1 cellular context compared by ENCODE assay signal in the genomic region with DNA sequence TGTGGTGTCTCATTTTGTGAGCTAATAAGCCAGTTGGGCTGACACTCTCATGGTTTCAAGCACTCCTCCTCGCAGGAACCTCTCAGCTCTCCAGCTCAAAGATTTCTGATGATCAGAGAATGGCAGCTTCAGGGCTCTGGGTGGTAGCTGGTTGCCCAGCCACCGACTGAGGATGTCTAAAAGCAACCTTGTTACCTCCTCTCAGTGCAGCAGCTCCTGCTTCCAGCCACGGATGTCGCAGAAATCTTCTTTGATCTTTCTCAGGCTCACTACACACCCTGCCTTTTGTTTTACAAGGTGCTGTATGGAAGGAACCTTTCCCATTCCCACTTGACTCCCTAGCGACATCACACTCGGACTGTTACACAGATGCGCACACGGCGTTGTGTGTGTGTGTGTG.
TF ChIP-seq lines count a peak whose summit lies in the region.

No MANE protein-coding gene starts in this region.

TF ChIP-seq in GM23338, 12 proteins besides CTCF, POLR2A, EP300 and RAD21 (continued from another document):
- TF ChIP-seq, protein P1, sequence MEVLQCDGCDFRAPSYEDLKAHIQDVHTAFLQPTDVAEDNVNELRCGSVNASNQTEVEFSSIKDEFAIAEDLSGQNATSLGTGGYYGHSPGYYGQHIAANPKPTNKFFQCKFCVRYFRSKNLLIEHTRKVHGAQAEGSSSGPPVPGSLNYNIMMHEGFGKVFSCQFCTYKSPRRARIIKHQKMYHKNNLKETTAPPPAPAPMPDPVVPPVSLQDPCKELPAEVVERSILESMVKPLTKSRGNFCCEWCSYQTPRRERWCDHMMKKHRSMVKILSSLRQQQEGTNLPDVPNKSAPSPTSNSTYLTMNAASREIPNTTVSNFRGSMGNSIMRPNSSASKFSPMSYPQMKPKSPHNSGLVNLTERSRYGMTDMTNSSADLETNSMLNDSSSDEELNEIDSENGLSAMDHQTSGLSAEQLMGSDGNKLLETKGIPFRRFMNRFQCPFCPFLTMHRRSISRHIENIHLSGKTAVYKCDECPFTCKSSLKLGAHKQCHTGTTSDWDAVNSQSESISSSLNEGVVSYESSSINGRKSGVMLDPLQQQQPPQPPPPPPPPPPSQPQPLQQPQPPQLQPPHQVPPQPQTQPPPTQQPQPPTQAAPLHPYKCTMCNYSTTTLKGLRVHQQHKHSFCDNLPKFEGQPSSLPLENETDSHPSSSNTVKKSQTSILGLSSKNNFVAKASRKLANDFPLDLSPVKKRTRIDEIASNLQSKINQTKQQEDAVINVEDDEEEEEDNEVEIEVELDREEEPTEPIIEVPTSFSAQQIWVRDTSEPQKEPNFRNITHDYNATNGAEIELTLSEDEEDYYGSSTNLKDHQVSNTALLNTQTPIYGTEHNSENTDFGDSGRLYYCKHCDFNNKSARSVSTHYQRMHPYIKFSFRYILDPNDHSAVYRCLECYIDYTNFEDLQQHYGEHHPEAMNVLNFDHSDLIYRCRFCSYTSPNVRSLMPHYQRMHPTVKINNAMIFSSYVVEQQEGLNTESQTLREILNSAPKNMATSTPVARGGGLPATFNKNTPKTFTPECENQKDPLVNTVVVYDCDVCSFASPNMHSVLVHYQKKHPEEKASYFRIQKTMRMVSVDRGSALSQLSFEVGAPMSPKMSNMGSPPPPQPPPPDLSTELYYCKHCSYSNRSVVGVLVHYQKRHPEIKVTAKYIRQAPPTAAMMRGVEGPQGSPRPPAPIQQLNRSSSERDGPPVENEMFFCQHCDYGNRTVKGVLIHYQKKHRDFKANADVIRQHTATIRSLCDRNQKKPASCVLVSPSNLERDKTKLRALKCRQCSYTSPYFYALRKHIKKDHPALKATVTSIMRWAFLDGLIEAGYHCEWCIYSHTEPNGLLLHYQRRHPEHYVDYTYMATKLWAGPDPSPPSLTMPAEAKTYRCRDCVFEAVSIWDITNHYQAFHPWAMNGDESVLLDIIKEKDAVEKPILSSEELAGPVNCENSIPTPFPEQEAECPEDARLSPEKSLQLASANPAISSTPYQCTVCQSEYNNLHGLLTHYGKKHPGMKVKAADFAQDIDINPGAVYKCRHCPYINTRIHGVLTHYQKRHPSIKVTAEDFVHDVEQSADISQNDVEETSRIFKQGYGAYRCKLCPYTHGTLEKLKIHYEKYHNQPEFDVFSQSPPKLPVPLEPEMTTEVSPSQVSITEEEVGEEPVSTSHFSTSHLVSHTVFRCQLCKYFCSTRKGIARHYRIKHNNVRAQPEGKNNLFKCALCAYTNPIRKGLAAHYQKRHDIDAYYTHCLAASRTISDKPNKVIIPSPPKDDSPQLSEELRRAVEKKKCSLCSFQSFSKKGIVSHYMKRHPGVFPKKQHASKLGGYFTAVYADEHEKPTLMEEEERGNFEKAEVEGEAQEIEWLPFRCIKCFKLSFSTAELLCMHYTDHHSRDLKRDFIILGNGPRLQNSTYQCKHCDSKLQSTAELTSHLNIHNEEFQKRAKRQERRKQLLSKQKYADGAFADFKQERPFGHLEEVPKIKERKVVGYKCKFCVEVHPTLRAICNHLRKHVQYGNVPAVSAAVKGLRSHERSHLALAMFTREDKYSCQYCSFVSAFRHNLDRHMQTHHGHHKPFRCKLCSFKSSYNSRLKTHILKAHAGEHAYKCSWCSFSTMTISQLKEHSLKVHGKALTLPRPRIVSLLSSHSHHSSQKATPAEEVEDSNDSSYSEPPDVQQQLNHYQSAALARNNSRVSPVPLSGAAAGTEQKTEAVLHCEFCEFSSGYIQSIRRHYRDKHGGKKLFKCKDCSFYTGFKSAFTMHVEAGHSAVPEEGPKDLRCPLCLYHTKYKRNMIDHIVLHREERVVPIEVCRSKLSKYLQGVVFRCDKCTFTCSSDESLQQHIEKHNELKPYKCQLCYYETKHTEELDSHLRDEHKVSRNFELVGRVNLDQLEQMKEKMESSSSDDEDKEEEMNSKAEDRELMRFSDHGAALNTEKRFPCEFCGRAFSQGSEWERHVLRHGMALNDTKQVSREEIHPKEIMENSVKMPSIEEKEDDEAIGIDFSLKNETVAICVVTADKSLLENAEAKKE (CRISPR knock-in tag; IDR thresholded peaks at IDR 0.05): no peak
- TF ChIP-seq POLR2AphosphoS5 (IDR thresholded peaks at IDR 0.05; ENCODE audit: low read depth): no peak
- TF ChIP-seq STAT1 (IDR thresholded peaks at IDR 0.05; ENCODE audit: unreplicated experiment): no peak
- TF ChIP-seq JUNB (IDR thresholded peaks at IDR 0.05; ENCODE audit: unreplicated experiment): no peak
- TF ChIP-seq ZNF331 (CRISPR knock-in tag; IDR thresholded peaks at IDR 0.05; ENCODE audit: low read depth): no peak
- TF ChIP-seq, protein P2, sequence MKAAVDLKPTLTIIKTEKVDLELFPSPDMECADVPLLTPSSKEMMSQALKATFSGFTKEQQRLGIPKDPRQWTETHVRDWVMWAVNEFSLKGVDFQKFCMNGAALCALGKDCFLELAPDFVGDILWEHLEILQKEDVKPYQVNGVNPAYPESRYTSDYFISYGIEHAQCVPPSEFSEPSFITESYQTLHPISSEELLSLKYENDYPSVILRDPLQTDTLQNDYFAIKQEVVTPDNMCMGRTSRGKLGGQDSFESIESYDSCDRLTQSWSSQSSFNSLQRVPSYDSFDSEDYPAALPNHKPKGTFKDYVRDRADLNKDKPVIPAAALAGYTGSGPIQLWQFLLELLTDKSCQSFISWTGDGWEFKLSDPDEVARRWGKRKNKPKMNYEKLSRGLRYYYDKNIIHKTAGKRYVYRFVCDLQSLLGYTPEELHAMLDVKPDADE (IDR thresholded peaks at IDR 0.05): no peak
- no peak for TF ChIP-seq EZH2 (IDR thresholded peaks at IDR 0.05; ENCODE audit: low read depth, unreplicated experiment)
